Comparison of ENCODE assay signal across 8 cellular contexts in genomic region chr21:42513985-42514882, GRCh38. TPM values are rescaled to one million over a fixed set of nuclear protein-coding genes. Genes with fewer than 3 reads are reported as not detected.
DNase-seq lines count a peak whose midpoint lies in the region; ATAC-seq, FAIRE-seq and TF ChIP-seq lines count a peak whose summit lies in the region.

No MANE protein-coding gene starts in this region.

- peaks cover 2% of the 10 kb centered on the region; the same call in 1 of the 2 replicates for H3K36me3 ChIP-seq in HUES64 (ENCODE audit: insufficient read depth, low read length)
- no peaks in the 10 kb centered on the region for H3K36me3 ChIP-seq in HepG2 (replicated peaks in 1 of 2; ENCODE audit: control insufficient read depth in 1 of 2, insufficient read depth in 2 of 2, low read length in 2 of 2)

- intact Hi-C loops in HepG2 (cut with micrococcal nuclease; ENCODE audit: unreplicated experiment) = no loop called here

- H3K4me1 ChIP-seq in HUES64 (ENCODE audit: insufficient read depth, low read length) (peaks cover 35% of the 10 kb centered on the region), HepG2 (ENCODE audit: insufficient read depth, low read length) (peaks cover 10% of the 10 kb centered on the region; the same call in 1 of the 2 replicates)

- H4K20me1 ChIP-seq in HepG2 (ENCODE audit: insufficient read depth, low read length) = no peaks in the 10 kb centered on the region

- TF ChIP-seq EP300 in HepG2 (IDR thresholded peaks at IDR 0.05; ENCODE audit: low read depth in 2 of 2, low read length in 2 of 2) (no peak), HepG2 (CRISPR knock-in tag; IDR thresholded peaks at IDR 0.05; ENCODE audit: borderline replicate concordance) (no peak)

- CTCF ChIA-PET in HepG2 (lab: Yijun Ruan, JAX; ENCODE audit: low intra/inter-chr PET ratio, low total read pairs) = no interaction called here

- ATAC-seq in GM18909 (IDR thresholded peaks at IDR 0.05; ENCODE audit: poor library complexity, unreplicated experiment) (peak; percentile 44), HepG2 (peak; percentile 52), HG02970 (IDR thresholded peaks at IDR 0.05; ENCODE audit: low FRiP score, unreplicated experiment) (no peak)

- BruUV-seq in HepG2 (replicated peaks; lab: Mats Ljungman, UMichigan) = no TSS peak

- peak overlapping the region; percentile 73 for H3K4me2 ChIP-seq in HepG2 (ENCODE audit: low read depth, low read length)

- TF ChIP-seq CTCF in 22Rv1 (IDR thresholded peaks at IDR 0.05) = no peak
- TF ChIP-seq CTCF in VCaP (conservative IDR thresholded peaks at IDR 0.05) = no peak
- TF ChIP-seq CTCF in HepG2 (CRISPR knock-in tag; IDR thresholded peaks at IDR 0.05) = no peak

- no peak for FAIRE-seq in HepG2 (lab: Jason Lieb, UNC)

- H3K9ac ChIP-seq in HUES64 (ENCODE audit: low read depth, low read length) (peak overlapping the region; percentile 46), HepG2 (ENCODE audit: insufficient read depth, low read depth, low read length) (no peak overlapping the region)

- H3K27ac ChIP-seq in 22Rv1 = peak overlapping the region; percentile 62
- peak overlapping the region; percentile 82 for H3K27ac ChIP-seq in HUES64 (ENCODE audit: low read depth, low read length)
- peak overlapping the region; percentile 97 for H3K27ac ChIP-seq in VCaP
- peak overlapping the region; percentile 62 for H3K27ac ChIP-seq in caudate nucleus (ENCODE audit: low read depth, low read length)
- no peak overlapping the region for H3K27ac ChIP-seq in HepG2 (ENCODE audit: extremely low read length, insufficient read depth, low read length)

- WGBS in HUES64 = under 1% methylated on average over 77 of the region's 77 CpGs
- 2% methylated on average over 21 of the region's 77 CpGs for WGBS in HepG2 (ENCODE audit: low lambda C conversion rate)

- POLR2A ChIA-PET in HepG2 (lab: Yijun Ruan, JAX) = no interaction called here

- no peak for TF ChIP-seq POLR2A in HepG2 (IDR thresholded peaks at IDR 0.05; ENCODE audit: insufficient read depth in 1 of 2, low read depth in 2 of 2, low read length in 2 of 2)

- no peak overlapping the region for H2AFZ ChIP-seq in HepG2 (ENCODE audit: low read length)

- no peak for TF ChIP-seq RAD21 in HepG2 (CRISPR knock-in tag; IDR thresholded peaks at IDR 0.05)

- no peaks in the 10 kb centered on the region for H3K79me2 ChIP-seq in HepG2 (ENCODE audit: insufficient read depth, low read length)

- DNase-seq in caudate nucleus (lab: John Stamatoyannopoulos, UW) (peak in 15 of 61 donors; percentile 28 to 66 (median 42)), HepG2 (ENCODE audit: low spot score) (no peak)
- DNase-seq in stimulated activated CD8-positive, alpha-beta memory T cell treated with anti-CD3 and anti-CD28 coated beads, Interleukin-12 subunit alpha, Interleukin-12 subunit beta, amount 100 ng/mL, for 1 hour (ENCODE audit: low read depth) = peak; percentile 35

- H3K4me3 ChIP-seq in HUES64 (ENCODE audit: low read length) (peak overlapping the region; percentile 72), HepG2 (replicated peaks in 1 of 3; ENCODE audit: insufficient read depth in 1 of 3, low read depth in 2 of 3, low read length in 3 of 3) (peak overlapping the region; percentile 37 to 69 (median 54); a peak in 5 of 6 replicates)

- H3K9me3 ChIP-seq in HUES64 (ENCODE audit: insufficient read depth, low read depth, low read length) = no peaks in the 10 kb centered on the region
- H3K9me3 ChIP-seq in HepG2 (ENCODE audit: low read length) = no peaks in the 10 kb centered on the region

- in situ Hi-C loops in HepG2 (cut with HindIII; ENCODE audit: extremely low pct_ligation_motif_present, low pct_unique_long_range_greater_than_20kb) = no loop called here

- H3K27me3 ChIP-seq in HUES64 (ENCODE audit: insufficient read depth, low read length) = peaks cover 30% of the 10 kb centered on the region
- peaks cover 7 to 45% of the 10 kb centered on the region in 2 experiments for H3K27me3 ChIP-seq in HepG2 (ENCODE audit: control insufficient read depth in 1 of 2, insufficient read depth in 2 of 2, low read length in 2 of 2)

TF ChIP-seq in HepG2, 621 proteins besides CTCF, POLR2A, EP300 and RAD21 (continues in another document):
- TF ChIP-seq UBTF (CRISPR knock-in tag; IDR thresholded peaks at IDR 0.05) (peak; percentile 47; the same call in 1 of the 2 replicates), ZNF777 (CRISPR knock-in tag; IDR thresholded peaks at IDR 0.05) (0 out of 2 replicates have a peak, but pooled peaks have one; percentile 17), ZNF891 (CRISPR knock-in tag; IDR thresholded peaks at IDR 0.05) (0 out of 2 replicates have a peak, but pooled peaks have one; percentile 18), HNRNPLL (IDR thresholded peaks at IDR 0.05; ENCODE audit: low read depth, low read length, poor library complexity, severe bottlenecking) (peak; percentile 41)

RNA-seq across cellular contexts. Expression of gene SLC37A1, which starts 0.6 kb away (rescaled TPM):
- 10.3 TPM for polyA plus RNA-seq in HUES64 (2013, experiment 1 of 2)
- polyA plus RNA-seq in HUES64 (2013, experiment 2 of 2) = 11.4 TPM
- 0.17 and 0.40 TPM in 2 replicates for total RNA-seq in HepG2 (2016; rRNA removed; fragmentation: Illumina TruSeq; extraction: Trizol)
- 0.18 TPM in 1 of 2 replicates, not detected in the other for total RNA-seq in HepG2 (2016; cell fraction: cytosol; rRNA removed; fragmentation: Illumina TruSeq; extraction: Trizol; ENCODE audit: low read depth)
- 0.10 and 0.28 TPM in 2 replicates for total RNA-seq in HepG2 (2016; cell fraction: insoluble cytoplasmic fraction; rRNA removed; fragmentation: Illumina TruSeq; extraction: Trizol)
- total RNA-seq in HepG2 (2016; cell fraction: membrane; rRNA removed; fragmentation: Illumina TruSeq; extraction: Trizol) = 0.31 and 0.48 TPM in 2 replicates
- total RNA-seq in HepG2 (2016; cell fraction: nucleus; rRNA removed; fragmentation: Illumina TruSeq; extraction: Trizol) = 0.31 and 0.34 TPM in 2 replicates
- polyA plus RNA-seq in HepG2 (2011; rRNA removed) = 0.14 and 0.22 TPM in 2 replicates
- 0.12 and 0.14 TPM in 2 replicates for polyA plus RNA-seq in HepG2 (2011; cell fraction: cytosol; rRNA removed)
- 0.19 and 0.29 TPM in 2 replicates for polyA plus RNA-seq in HepG2 (2011; cell fraction: nucleus; rRNA removed)
- polyA plus RNA-seq in HepG2 (2012) = 0.13 and 0.28 TPM in 2 replicates
- polyA plus RNA-seq in HepG2 (2016; cell fraction: cytosol; fragmentation: Illumina TruSeq; extraction: Trizol; ENCODE audit: low read depth) = 0.18 and 0.58 TPM in 2 replicates
- 0.12 and 0.25 TPM in 2 replicates for polyA plus RNA-seq in HepG2 (2016; cell fraction: insoluble cytoplasmic fraction; fragmentation: Illumina TruSeq; extraction: Trizol; ENCODE audit: low read depth)
- 0.35 and 0.40 TPM in 2 replicates for polyA plus RNA-seq in HepG2 (2016; cell fraction: membrane; fragmentation: Illumina TruSeq; extraction: Trizol; ENCODE audit: low read depth)
- 0.37 and 0.70 TPM in 2 replicates for polyA plus RNA-seq in HepG2 (2016; cell fraction: nucleus; fragmentation: Illumina TruSeq; extraction: Trizol; ENCODE audit: insufficient read depth, low read depth)
- polyA minus RNA-seq in HepG2 (2011; rRNA and poly(A)+ RNA removed; ENCODE audit: low replicate concordance) = 0.80 and 7.9 TPM in 2 replicates
- polyA minus RNA-seq in HepG2 (2011; cell fraction: cytosol; rRNA and poly(A)+ RNA removed) = 0.49 TPM in 1 of 2 replicates, not detected in the other
- polyA minus RNA-seq in HepG2 (2011; cell fraction: nucleus; rRNA and poly(A)+ RNA removed) = 0.12 and 0.39 TPM in 2 replicates

RNA-seq across cellular contexts. Expression of gene RSPH1, which starts 18.2 kb away (rescaled TPM):
- 0.25 TPM for polyA plus RNA-seq in HUES64 (2013, experiment 1 of 2)
- polyA plus RNA-seq in HUES64 (2013, experiment 2 of 2) = not detected
- not detected in 2 replicates for total RNA-seq in HepG2 (2016; rRNA removed; fragmentation: Illumina TruSeq; extraction: Trizol)
- total RNA-seq in HepG2 (2016; cell fraction: cytosol; rRNA removed; fragmentation: Illumina TruSeq; extraction: Trizol; ENCODE audit: low read depth) = not detected in 2 replicates
- not detected in 2 replicates for total RNA-seq in HepG2 (2016; cell fraction: insoluble cytoplasmic fraction; rRNA removed; fragmentation: Illumina TruSeq; extraction: Trizol)
- not detected in 2 replicates for total RNA-seq in HepG2 (2016; cell fraction: membrane; rRNA removed; fragmentation: Illumina TruSeq; extraction: Trizol)
- not detected in 2 replicates for total RNA-seq in HepG2 (2016; cell fraction: nucleus; rRNA removed; fragmentation: Illumina TruSeq; extraction: Trizol)
- polyA plus RNA-seq in HepG2 (2011; rRNA removed) = not detected in 2 replicates
- not detected in 2 replicates for polyA plus RNA-seq in HepG2 (2011; cell fraction: cytosol; rRNA removed)
- not detected in 2 replicates for polyA plus RNA-seq in HepG2 (2011; cell fraction: nucleus; rRNA removed)
- not detected in 2 replicates for polyA plus RNA-seq in HepG2 (2012)
- not detected in 2 replicates for polyA plus RNA-seq in HepG2 (2016; cell fraction: cytosol; fragmentation: Illumina TruSeq; extraction: Trizol; ENCODE audit: low read depth)
- polyA plus RNA-seq in HepG2 (2016; cell fraction: insoluble cytoplasmic fraction; fragmentation: Illumina TruSeq; extraction: Trizol; ENCODE audit: low read depth) = not detected in 2 replicates
- not detected in 2 replicates for polyA plus RNA-seq in HepG2 (2016; cell fraction: membrane; fragmentation: Illumina TruSeq; extraction: Trizol; ENCODE audit: low read depth)
- polyA plus RNA-seq in HepG2 (2016; cell fraction: nucleus; fragmentation: Illumina TruSeq; extraction: Trizol; ENCODE audit: insufficient read depth, low read depth) = not detected in 2 replicates
- not detected in 2 replicates for polyA minus RNA-seq in HepG2 (2011; rRNA and poly(A)+ RNA removed; ENCODE audit: low replicate concordance)
- not detected in 2 replicates for polyA minus RNA-seq in HepG2 (2011; cell fraction: cytosol; rRNA and poly(A)+ RNA removed)
- not detected in 2 replicates for polyA minus RNA-seq in HepG2 (2011; cell fraction: nucleus; rRNA and poly(A)+ RNA removed)
